In the genomic region with DNA sequence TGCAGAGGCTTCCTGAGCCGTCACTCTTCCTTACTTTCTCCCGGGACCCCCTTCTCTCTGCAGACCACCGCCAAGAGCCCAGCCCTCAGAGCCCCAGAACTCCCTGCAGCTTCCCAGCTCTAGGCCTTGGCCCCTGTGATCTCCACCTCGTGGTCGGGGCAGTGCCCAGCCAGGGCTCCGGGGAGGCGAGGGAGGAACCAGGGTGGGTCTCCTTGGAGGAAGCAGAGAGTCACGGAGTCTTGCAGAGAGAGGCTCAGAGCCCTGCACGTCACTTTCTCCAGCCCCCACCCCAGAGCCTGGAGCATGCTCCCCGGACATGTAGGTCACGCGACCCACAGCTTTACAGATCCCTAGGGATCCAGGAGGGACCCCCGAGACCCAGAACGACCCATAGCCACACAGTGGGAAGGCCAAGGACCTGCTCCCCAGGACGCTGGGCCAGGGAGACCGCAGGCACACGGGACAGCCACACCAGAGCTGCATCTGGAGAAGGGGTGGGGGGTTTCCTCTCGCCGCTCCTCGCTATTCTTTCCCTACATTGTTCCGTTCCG, we compare ENCODE assay signal across 16 cellular contexts. TPM values are rescaled to one million over a fixed set of nuclear protein-coding genes. Genes with fewer than 3 reads are reported as not detected.
A peak's percentile ranks its signal among the peaks of the same experiment; 100 is the strongest.
DNase-seq lines count a peak whose midpoint lies in the region; ATAC-seq and TF ChIP-seq lines count a peak whose summit lies in the region.
"Had no signal": no experiment of that assay in that cellular context is flagged by ENCODE, and none has a peak within 500 bp of the region (broad histone marks: within the 10 kb centered on the region; RNA-seq: fewer than 3 reads in every experiment).

No MANE protein-coding gene starts in this region.

- TF ChIP-seq RAD21 in SK-N-SH (IDR thresholded peaks at IDR 0.05; ENCODE audit: low read length) = no peak

- no peaks in the 10 kb centered on the region for H3K36me3 Mint-ChIP-seq in dendritic cell treated with granulocyte-macrophage colony-stimulating factor and Interleukin-4, amounts not matched to agents 40 ng/mL and 50 ng/mL, for 4 days (ENCODE audit: low read depth)

- ATAC-seq in SK-N-SH treated with all-trans-retinoic acid at 6 μM for 48 hours (peak; percentile 4; the same call in 2 of the 3 replicates), left lung (peak; percentile 7)

- no peak overlapping the region for H3K4me2 ChIP-seq in SK-N-SH

- H3K4me1 ChIP-seq in SK-N-SH (ENCODE audit: control insufficient read depth in 1 of 2, insufficient read depth in 2 of 2, low read depth in 1 of 2, low read length in 1 of 2) (peaks cover 6 to 12% of the 10 kb centered on the region in 2 experiments; a peak in 3 of 4 replicates), left lung (peaks cover 27 to 43% of the 10 kb centered on the region in 2 donors), transverse colon (peaks cover 14 to 45% (median 34%) of the 10 kb centered on the region in 4 donors)

- H4K20me1 ChIP-seq in SK-N-SH (ENCODE audit: insufficient read depth) = no peaks in the 10 kb centered on the region

- no peak overlapping the region for H3K27ac ChIP-seq in SK-N-SH (ENCODE audit: low read depth in 2 of 2, low read length in 1 of 2)
- no peak overlapping the region for H3K27ac ChIP-seq in left lung
- peak overlapping the region; percentile 60 to 85 (median 82) for H3K27ac ChIP-seq in transverse colon

- intact Hi-C loops in dendritic cell treated with granulocyte-macrophage colony-stimulating factor and Interleukin-4, amounts not matched to agents 40 ng/mL and 50 ng/mL, for 4 days (cut with micrococcal nuclease) = no loop called here
- intact Hi-C loops in left lung (cut with DNase I) = no loop called here
- intact Hi-C loops in transverse colon (cut with DNase I; ENCODE audit: low total_unique reads) = no loop called here

- in situ Hi-C loops in transverse colon (cut with MboI; ENCODE audit: low pct_ligation_motif_present in 1 of 4, low pct_unique_long_range_greater_than_20kb in 1 of 4, low sequenced_read_pairs in 3 of 4) = no loop called here

- CTCF ChIA-PET in SK-N-SH (lab: Yijun Ruan, JAX) = interaction anchor here (0.6 to 1.9 kb wide), 6 partner anchors 7 to 149 kb away, joined by 3 to 14 read pairs (median 3); a partner anchor contains a TSS

- WGBS in SK-N-SH (ENCODE audit: low lambda C conversion rate) = 41% methylated on average over 11 of the region's 22 CpGs
- WGBS in transverse colon (ENCODE audit: low coverage in 1 of 2), 2 donors = 48% methylated on average over 21 of the region's 22 CpGs; no CpG with 5 or more reads in 1 of the 2 donors

- TF ChIP-seq EP300 in SK-N-SH (IDR thresholded peaks at IDR 0.05; ENCODE audit: borderline replicate concordance in 1 of 2, low read depth in 1 of 2, low read length in 1 of 2) (no peak), transverse colon (IDR thresholded peaks at IDR 0.05; ENCODE audit: low read depth) (no peak)

- no peak overlapping the region for H3K9ac ChIP-seq in SK-N-SH

- peak overlapping the region; percentile 35 for H3K4me3 Mint-ChIP-seq in dendritic cell treated with granulocyte-macrophage colony-stimulating factor and Interleukin-4, amounts not matched to agents 40 ng/mL and 50 ng/mL, for 4 days

- H3K27ac Mint-ChIP-seq in dendritic cell treated with granulocyte-macrophage colony-stimulating factor and Interleukin-4, amounts not matched to agents 40 ng/mL and 50 ng/mL, for 4 days = peak overlapping the region; percentile 10
- H3K27ac Mint-ChIP-seq: activated naive CD8-positive, alpha-beta T cell; progenitor cell of endocrine pancreas had no signal

- H3K9me3 Mint-ChIP-seq in dendritic cell treated with granulocyte-macrophage colony-stimulating factor and Interleukin-4, amounts not matched to agents 40 ng/mL and 50 ng/mL, for 4 days = peaks cover 8% of the 10 kb centered on the region

- no peak for TF ChIP-seq POLR2A in transverse colon (IDR thresholded peaks at IDR 0.05)

- H3K36me3 ChIP-seq in SK-N-SH (replicated peaks in 1 of 2; ENCODE audit: control insufficient read depth in 1 of 2, insufficient read depth in 2 of 2, low read length in 1 of 2) = no peaks in the 10 kb centered on the region
- no peaks in the 10 kb centered on the region for H3K36me3 ChIP-seq in left lung
- no peaks in the 10 kb centered on the region for H3K36me3 ChIP-seq in transverse colon

- peaks cover 5% of the 10 kb centered on the region; the same call in 1 of the 2 replicates for H3K9me3 ChIP-seq in SK-N-SH
- H3K9me3 ChIP-seq in left lung = peaks cover 0 to 12% of the 10 kb centered on the region in 2 donors
- H3K9me3 ChIP-seq in transverse colon = peaks cover 5 to 6% of the 10 kb centered on the region in 2 donors
- H3K9me3 ChIP-seq: Caco-2 had no signal

- no peak for TF ChIP-seq CTCF in SK-N-SH (IDR thresholded peaks at IDR 0.05)
- no peak for TF ChIP-seq CTCF in left lung (IDR thresholded peaks at IDR 0.05)
- TF ChIP-seq CTCF in transverse colon (IDR thresholded peaks at IDR 0.05) = no peak

- no peaks in the 10 kb centered on the region for H3K79me2 ChIP-seq in SK-N-SH (ENCODE audit: insufficient read depth)

- no peaks in the 10 kb centered on the region for H3K9me2 ChIP-seq in SK-N-SH

- no peak overlapping the region for H2AFZ ChIP-seq in SK-N-SH (ENCODE audit: low read depth)

- H3K27me3 ChIP-seq in SK-N-SH (ENCODE audit: insufficient read depth) (no peaks in the 10 kb centered on the region), left lung (peaks cover 0 to 54% of the 10 kb centered on the region in 2 donors), transverse colon (peaks cover 8% of the 10 kb centered on the region)

- DNase-seq in SK-N-SH (no peak), left lung (peak in 1 of 2 donors; percentile 52), transverse colon (no peak), D341Med (ENCODE audit: low spot score) (no peak), cerebellum (ENCODE audit: low spot score) (no peak), A172 (ENCODE audit: low spot score) (no peak)
- DNase-seq: activated CD4-positive, alpha-beta T cell treated with anti-CD3 and anti-CD28 coated beads for 4 hours; activated T-cell treated with anti-CD3 and anti-CD28 coated beads for 4 hours; Caco-2; NCI-H2081; NCI-H526 treated with DMSO at 0.1 percent for 48 hours; T-helper 2 cell had no signal

- peaks cover 27% of the 10 kb centered on the region for H3F3A ChIP-seq in SK-N-SH (replicated peaks; ENCODE audit: insufficient read depth)

- POLR2A ChIA-PET in SK-N-SH (lab: Yijun Ruan, JAX) = no interaction called here

- H3K27me3 Mint-ChIP-seq in dendritic cell treated with granulocyte-macrophage colony-stimulating factor and Interleukin-4, amounts not matched to agents 40 ng/mL and 50 ng/mL, for 4 days = peaks cover 71% of the 10 kb centered on the region

- H3K4me3 ChIP-seq in SK-N-SH (ENCODE audit: low read depth in 2 of 2, low read length in 1 of 2) (no peak overlapping the region), left lung (peak overlapping the region in 1 of 2 donors; percentile 37), transverse colon (peak overlapping the region in 1 of 4 donors; percentile 58)

- peaks cover 33% of the 10 kb centered on the region for H3K4me1 Mint-ChIP-seq in dendritic cell treated with granulocyte-macrophage colony-stimulating factor and Interleukin-4, amounts not matched to agents 40 ng/mL and 50 ng/mL, for 4 days (ENCODE audit: low read depth)

TF ChIP-seq in SK-N-SH treated with all-trans-retinoic acid at 6 μM for 48 hours, 23 proteins besides CTCF, POLR2A, EP300 and RAD21 (continues in another document):
- TF ChIP-seq ZNF565 (CRISPR knock-in tag; conservative IDR thresholded peaks at IDR 0.05; ENCODE audit: low read depth) (no peak), ZNF8 (CRISPR knock-in tag; IDR thresholded peaks at IDR 0.05) (no peak), ISL1 (CRISPR knock-in tag; IDR thresholded peaks at IDR 0.05) (no peak), TOX (CRISPR knock-in tag; IDR thresholded peaks at IDR 0.05; ENCODE audit: borderline replicate concordance) (no peak)
- TF ChIP-seq, protein P1, sequence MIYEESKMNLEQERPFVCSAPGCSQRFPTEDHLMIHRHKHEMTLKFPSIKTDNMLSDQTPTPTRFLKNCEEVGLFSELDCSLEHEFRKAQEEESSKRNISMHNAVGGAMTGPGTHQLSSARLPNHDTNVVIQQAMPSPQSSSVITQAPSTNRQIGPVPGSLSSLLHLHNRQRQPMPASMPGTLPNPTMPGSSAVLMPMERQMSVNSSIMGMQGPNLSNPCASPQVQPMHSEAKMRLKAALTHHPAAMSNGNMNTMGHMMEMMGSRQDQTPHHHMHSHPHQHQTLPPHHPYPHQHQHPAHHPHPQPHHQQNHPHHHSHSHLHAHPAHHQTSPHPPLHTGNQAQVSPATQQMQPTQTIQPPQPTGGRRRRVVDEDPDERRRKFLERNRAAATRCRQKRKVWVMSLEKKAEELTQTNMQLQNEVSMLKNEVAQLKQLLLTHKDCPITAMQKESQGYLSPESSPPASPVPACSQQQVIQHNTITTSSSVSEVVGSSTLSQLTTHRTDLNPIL (CRISPR knock-in tag; IDR thresholded peaks at IDR 0.05; ENCODE audit: low read depth) = no peak

TF ChIP-seq in SK-N-SH, 30 proteins besides CTCF, POLR2A, EP300 and RAD21 (continues in another document):
- TF ChIP-seq MXI1 (IDR thresholded peaks at IDR 0.05; ENCODE audit: low read depth, low read length) (no peak), TCF12 (IDR thresholded peaks at IDR 0.05) (no peak), EZH2phosphoT487 (IDR thresholded peaks at IDR 0.05; ENCODE audit: borderline replicate concordance, low read depth) (no peak)

RNA-seq across cellular contexts. Expression of a gene that starts 11.9 kb away (rescaled TPM):
- 54.0 and 67.6 TPM in 2 replicates for polyA plus RNA-seq in SK-N-SH (2012; rRNA removed)
- 29.6 and 31.6 TPM in 2 replicates for polyA plus RNA-seq in SK-N-SH (2012; cell fraction: cytosol; rRNA removed)
- polyA plus RNA-seq in SK-N-SH (2012; cell fraction: nucleus; rRNA removed) = 134 and 135 TPM in 2 replicates
- 10 to 100 TPM; 54.0 to 73.5 TPM for total RNA-seq in left lung
- total RNA-seq in transverse colon = 100 to 1,000 TPM in 3 of 4 donors, 10 to 100 TPM in 1; 59.0 to 280 (median 167) TPM
- 3.8 TPM for total RNA-seq in cerebellum
- 92.7 and 97.6 TPM in 2 replicates for total RNA-seq in A172 (2014; rRNA removed; shearing (Covaris generic))

RNA-seq across cellular contexts. Expression of a gene that starts 31.1 kb away (rescaled TPM):
- 106 and 116 TPM in 2 replicates for polyA plus RNA-seq in SK-N-SH (2012; rRNA removed)
- polyA plus RNA-seq in SK-N-SH (2012; cell fraction: cytosol; rRNA removed) = 56.9 and 85.5 TPM in 2 replicates
- 122 and 126 TPM in 2 replicates for polyA plus RNA-seq in SK-N-SH (2012; cell fraction: nucleus; rRNA removed)
- total RNA-seq in left lung (10 to 100 TPM; 35.1 to 40.5 TPM), transverse colon (10 to 100 TPM; 10.8 to 23.9 (median 17.8) TPM), cerebellum (51.5 TPM)
- 232 and 348 TPM in 2 replicates for total RNA-seq in A172 (2014; rRNA removed; shearing (Covaris generic))

Comparison
In these comparisons a context has a peak if more than half of its experiments do, and no peak if none do; other contexts are left out.
1. H3K27ac ChIP-seq: peak in transverse colon (4 of 4); none in SK-N-SH (0 of 2) and left lung (0 of 2).
2. RNA of a gene that starts 11.9 kb away (total RNA-seq): 59.0 to 280 TPM in transverse colon, 92.7 to 97.6 TPM in A172 and 54.0 to 73.5 TPM in left lung; 3.8 TPM in cerebellum (single experiment); every median in the first group is over 10 times any median in the second.